ENCODE assay signal across 1 cellular context in the genomic region with DNA sequence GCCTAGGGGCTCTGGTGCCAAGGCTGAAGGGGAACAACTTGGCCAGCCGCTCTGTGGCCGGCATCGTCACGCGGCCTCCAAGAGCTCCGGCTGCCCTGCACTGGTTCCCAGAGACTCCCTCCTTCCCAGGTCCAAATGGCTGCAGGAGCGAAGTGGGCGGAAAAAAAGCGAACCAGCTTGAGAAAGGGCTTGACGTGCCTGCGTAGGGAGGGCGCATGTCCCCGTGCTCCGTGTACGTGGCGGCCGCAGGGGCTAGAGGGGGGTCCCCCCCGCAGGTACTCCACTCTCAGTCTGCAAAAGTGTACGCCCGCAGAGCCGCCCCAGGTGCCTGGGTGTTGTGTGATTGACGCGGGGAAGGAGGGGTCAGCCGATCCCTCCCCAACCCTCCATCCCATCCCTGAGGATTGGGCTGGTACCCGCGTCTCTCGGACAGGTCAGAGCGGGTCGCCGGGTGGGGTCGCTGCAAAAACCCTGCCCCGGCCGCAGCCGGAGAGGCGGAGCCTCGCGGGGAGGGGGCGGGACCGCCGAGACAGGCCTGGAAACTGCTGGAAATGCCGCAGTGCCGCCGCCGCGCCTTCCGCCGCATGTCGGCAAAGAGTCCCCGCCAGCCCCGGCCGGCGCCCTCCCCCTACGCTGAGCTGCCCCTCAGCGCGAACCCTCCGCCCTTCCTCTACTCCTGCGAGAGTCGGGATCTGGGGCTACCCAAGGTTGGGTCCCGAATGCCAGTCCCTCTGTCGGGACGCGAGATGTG.
TF ChIP-seq lines count a peak whose summit lies in the region.

No MANE protein-coding gene starts in this region.

TF ChIP-seq in K562, 482 proteins besides CTCF, POLR2A, EP300 and RAD21 (continued from another document and continues in another):
- TF ChIP-seq, protein P1, sequence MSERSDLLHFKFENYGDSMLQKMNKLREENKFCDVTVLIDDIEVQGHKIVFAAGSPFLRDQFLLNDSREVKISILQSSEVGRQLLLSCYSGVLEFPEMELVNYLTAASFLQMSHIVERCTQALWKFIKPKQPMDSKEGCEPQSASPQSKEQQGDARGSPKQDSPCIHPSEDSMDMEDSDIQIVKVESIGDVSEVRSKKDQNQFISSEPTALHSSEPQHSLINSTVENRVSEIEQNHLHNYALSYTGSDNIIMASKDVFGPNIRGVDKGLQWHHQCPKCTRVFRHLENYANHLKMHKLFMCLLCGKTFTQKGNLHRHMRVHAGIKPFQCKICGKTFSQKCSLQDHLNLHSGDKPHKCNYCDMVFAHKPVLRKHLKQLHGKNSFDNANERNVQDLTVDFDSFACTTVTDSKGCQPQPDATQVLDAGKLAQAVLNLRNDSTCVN (CRISPR knock-in tag; IDR thresholded peaks at IDR 0.05): no peak
- TF ChIP-seq SMAD4 (CRISPR knock-in tag; conservative IDR thresholded peaks at IDR 0.05) (peak; percentile 94), KLF16 (IDR thresholded peaks at IDR 0.05) (no peak), RUNX1 (IDR thresholded peaks at IDR 0.05; ENCODE audit: low read depth) (no peak), NCOA2 (IDR thresholded peaks at IDR 0.05; ENCODE audit: partially characterized antibody in 2 of 2) (no peak), HDGF (IDR thresholded peaks at IDR 0.05) (no peak), SOX6 (IDR thresholded peaks at IDR 0.05) (peak; percentile 27; the same call in 1 of the 2 replicates), TAF7 (tag; IDR thresholded peaks at IDR 0.05) (no peak), SIN3B (IDR thresholded peaks at IDR 0.05; ENCODE audit: low read depth) (no peak), ZNF324 (CRISPR knock-in tag; IDR thresholded peaks at IDR 0.05) (no peak), NFXL1 (CRISPR knock-in tag; IDR thresholded peaks at IDR 0.05) (no peak), RBM17 (IDR thresholded peaks at IDR 0.05; ENCODE audit: borderline replicate concordance, low read depth, low read length) (no peak), BRF1 (IDR thresholded peaks at IDR 0.05; ENCODE audit: borderline replicate concordance, extremely low read depth, insufficient read length) (no peak), ZEB2 (IDR thresholded peaks at IDR 0.05) (peak; percentile 12; the same call in 1 of the 2 replicates), ZNF778 (CRISPR knock-in tag; IDR thresholded peaks at IDR 0.05) (no peak), ZNF707 (CRISPR knock-in tag; conservative IDR thresholded peaks at IDR 0.05) (no peak), ZNF668 (CRISPR knock-in tag; IDR thresholded peaks at IDR 0.05) (no peak), CREBBP (IDR thresholded peaks at IDR 0.05; ENCODE audit: low read depth, low read length) (no peak), ZNF23 (CRISPR knock-in tag; IDR thresholded peaks at IDR 0.05) (no peak), TGIF2 (CRISPR knock-in tag; IDR thresholded peaks at IDR 0.05) (0 out of 2 replicates have a peak, but pooled peaks have one; percentile 34), FIP1L1 (IDR thresholded peaks at IDR 0.05; ENCODE audit: low read depth, low read length, poor library complexity, severe bottlenecking) (peak; percentile 80), MTF1 (CRISPR knock-in tag; IDR thresholded peaks at IDR 0.05; ENCODE audit: borderline replicate concordance) (no peak), MAZ (CRISPR knock-in tag; conservative IDR thresholded peaks at IDR 0.05 in 1 of 2, IDR thresholded peaks at IDR 0.05 in 1 of 2) (peak; percentile 69 to 85), ZNF436 (CRISPR knock-in tag; IDR thresholded peaks at IDR 0.05) (no peak), GABPB2 (CRISPR knock-in tag; conservative IDR thresholded peaks at IDR 0.05) (no peak), MCM5 (IDR thresholded peaks at IDR 0.05; ENCODE audit: low read depth) (no peak), TOE1 (IDR thresholded peaks at IDR 0.05; ENCODE audit: borderline replicate concordance) (no peak), TOE1 (CRISPR knock-in tag; IDR thresholded peaks at IDR 0.05; ENCODE audit: borderline replicate concordance, low read depth) (no peak), NFE2 (IDR thresholded peaks at IDR 0.05; ENCODE audit: low read depth) (0 out of 2 replicates have a peak, but pooled peaks have one; percentile 8), SMAD3 (CRISPR knock-in tag; conservative IDR thresholded peaks at IDR 0.05) (no peak), ILK (tag; IDR thresholded peaks at IDR 0.05; ENCODE audit: borderline replicate concordance, low read depth) (no peak), DMBX1 (CRISPR knock-in tag; IDR thresholded peaks at IDR 0.05; ENCODE audit: borderline replicate concordance) (no peak), ASH1L (IDR thresholded peaks at IDR 0.05; ENCODE audit: borderline replicate concordance, low read depth, partially characterized antibody) (no peak)
- TF ChIP-seq, protein P2, sequence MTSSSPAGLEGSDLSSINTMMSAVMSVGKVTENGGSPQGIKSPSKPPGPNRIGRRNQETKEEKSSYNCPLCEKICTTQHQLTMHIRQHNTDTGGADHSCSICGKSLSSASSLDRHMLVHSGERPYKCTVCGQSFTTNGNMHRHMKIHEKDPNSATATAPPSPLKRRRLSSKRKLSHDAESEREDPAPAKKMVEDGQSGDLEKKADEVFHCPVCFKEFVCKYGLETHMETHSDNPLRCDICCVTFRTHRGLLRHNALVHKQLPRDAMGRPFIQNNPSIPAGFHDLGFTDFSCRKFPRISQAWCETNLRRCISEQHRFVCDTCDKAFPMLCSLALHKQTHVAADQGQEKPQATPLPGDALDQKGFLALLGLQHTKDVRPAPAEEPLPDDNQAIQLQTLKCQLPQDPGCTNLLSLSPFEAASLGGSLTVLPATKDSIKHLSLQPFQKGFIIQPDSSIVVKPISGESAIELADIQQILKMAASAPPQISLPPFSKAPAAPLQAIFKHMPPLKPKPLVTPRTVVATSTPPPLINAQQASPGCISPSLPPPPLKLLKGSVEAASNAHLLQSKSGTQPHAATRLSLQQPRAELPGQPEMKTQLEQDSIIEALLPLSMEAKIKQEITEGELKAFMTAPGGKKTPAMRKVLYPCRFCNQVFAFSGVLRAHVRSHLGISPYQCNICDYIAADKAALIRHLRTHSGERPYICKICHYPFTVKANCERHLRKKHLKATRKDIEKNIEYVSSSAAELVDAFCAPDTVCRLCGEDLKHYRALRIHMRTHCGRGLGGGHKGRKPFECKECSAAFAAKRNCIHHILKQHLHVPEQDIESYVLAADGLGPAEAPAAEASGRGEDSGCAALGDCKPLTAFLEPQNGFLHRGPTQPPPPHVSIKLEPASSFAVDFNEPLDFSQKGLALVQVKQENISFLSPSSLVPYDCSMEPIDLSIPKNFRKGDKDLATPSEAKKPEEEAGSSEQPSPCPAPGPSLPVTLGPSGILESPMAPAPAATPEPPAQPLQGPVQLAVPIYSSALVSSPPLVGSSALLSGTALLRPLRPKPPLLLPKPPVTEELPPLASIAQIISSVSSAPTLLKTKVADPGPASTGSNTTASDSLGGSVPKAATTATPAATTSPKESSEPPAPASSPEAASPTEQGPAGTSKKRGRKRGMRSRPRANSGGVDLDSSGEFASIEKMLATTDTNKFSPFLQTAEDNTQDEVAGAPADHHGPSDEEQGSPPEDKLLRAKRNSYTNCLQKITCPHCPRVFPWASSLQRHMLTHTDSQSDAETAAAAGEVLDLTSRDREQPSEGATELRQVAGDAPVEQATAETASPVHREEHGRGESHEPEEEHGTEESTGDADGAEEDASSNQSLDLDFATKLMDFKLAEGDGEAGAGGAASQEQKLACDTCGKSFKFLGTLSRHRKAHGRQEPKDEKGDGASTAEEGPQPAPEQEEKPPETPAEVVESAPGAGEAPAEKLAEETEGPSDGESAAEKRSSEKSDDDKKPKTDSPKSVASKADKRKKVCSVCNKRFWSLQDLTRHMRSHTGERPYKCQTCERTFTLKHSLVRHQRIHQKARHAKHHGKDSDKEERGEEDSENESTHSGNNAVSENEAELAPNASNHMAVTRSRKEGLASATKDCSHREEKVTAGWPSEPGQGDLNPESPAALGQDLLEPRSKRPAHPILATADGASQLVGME (CRISPR knock-in tag; IDR thresholded peaks at IDR 0.05): no peak; the same call in 1 of the 2 replicates
- TF ChIP-seq, protein P3, sequence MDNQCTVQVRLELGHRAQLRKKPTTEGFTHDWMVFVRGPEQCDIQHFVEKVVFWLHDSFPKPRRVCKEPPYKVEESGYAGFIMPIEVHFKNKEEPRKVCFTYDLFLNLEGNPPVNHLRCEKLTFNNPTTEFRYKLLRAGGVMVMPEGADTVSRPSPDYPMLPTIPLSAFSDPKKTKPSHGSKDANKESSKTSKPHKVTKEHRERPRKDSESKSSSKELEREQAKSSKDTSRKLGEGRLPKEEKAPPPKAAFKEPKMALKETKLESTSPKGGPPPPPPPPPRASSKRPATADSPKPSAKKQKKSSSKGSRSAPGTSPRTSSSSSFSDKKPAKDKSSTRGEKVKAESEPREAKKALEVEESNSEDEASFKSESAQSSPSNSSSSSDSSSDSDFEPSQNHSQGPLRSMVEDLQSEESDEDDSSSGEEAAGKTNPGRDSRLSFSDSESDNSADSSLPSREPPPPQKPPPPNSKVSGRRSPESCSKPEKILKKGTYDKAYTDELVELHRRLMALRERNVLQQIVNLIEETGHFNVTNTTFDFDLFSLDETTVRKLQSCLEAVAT (IDR thresholded peaks at IDR 0.05): peak; percentile 18 to 74; a peak in 2 of 4 replicates
- TF ChIP-seq, protein P4, sequence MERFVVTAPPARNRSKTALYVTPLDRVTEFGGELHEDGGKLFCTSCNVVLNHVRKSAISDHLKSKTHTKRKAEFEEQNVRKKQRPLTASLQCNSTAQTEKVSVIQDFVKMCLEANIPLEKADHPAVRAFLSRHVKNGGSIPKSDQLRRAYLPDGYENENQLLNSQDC (CRISPR knock-in tag; IDR thresholded peaks at IDR 0.05): peak; percentile 61; the same call in 1 of the 2 replicates
- TF ChIP-seq, protein P5, sequence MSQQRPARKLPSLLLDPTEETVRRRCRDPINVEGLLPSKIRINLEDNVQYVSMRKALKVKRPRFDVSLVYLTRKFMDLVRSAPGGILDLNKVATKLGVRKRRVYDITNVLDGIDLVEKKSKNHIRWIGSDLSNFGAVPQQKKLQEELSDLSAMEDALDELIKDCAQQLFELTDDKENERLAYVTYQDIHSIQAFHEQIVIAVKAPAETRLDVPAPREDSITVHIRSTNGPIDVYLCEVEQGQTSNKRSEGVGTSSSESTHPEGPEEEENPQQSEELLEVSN (IDR thresholded peaks at IDR 0.05; ENCODE audit: borderline replicate concordance in 1 of 2, extremely low read depth in 1 of 2, insufficient read depth in 1 of 2, insufficient read length in 1 of 2, low read depth in 1 of 2, low read length in 1 of 2, poor library complexity in 1 of 2, severe bottlenecking in 1 of 2): peak in 1 of 2 experiments; percentile 13
- TF ChIP-seq, protein P6, sequence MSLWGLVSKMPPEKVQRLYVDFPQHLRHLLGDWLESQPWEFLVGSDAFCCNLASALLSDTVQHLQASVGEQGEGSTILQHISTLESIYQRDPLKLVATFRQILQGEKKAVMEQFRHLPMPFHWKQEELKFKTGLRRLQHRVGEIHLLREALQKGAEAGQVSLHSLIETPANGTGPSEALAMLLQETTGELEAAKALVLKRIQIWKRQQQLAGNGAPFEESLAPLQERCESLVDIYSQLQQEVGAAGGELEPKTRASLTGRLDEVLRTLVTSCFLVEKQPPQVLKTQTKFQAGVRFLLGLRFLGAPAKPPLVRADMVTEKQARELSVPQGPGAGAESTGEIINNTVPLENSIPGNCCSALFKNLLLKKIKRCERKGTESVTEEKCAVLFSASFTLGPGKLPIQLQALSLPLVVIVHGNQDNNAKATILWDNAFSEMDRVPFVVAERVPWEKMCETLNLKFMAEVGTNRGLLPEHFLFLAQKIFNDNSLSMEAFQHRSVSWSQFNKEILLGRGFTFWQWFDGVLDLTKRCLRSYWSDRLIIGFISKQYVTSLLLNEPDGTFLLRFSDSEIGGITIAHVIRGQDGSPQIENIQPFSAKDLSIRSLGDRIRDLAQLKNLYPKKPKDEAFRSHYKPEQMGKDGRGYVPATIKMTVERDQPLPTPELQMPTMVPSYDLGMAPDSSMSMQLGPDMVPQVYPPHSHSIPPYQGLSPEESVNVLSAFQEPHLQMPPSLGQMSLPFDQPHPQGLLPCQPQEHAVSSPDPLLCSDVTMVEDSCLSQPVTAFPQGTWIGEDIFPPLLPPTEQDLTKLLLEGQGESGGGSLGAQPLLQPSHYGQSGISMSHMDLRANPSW (CRISPR knock-in tag; IDR thresholded peaks at IDR 0.05): no peak
- TF ChIP-seq, protein P7, sequence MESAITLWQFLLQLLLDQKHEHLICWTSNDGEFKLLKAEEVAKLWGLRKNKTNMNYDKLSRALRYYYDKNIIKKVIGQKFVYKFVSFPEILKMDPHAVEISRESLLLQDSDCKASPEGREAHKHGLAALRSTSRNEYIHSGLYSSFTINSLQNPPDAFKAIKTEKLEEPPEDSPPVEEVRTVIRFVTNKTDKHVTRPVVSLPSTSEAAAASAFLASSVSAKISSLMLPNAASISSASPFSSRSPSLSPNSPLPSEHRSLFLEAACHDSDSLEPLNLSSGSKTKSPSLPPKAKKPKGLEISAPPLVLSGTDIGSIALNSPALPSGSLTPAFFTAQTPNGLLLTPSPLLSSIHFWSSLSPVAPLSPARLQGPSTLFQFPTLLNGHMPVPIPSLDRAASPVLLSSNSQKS (CRISPR knock-in tag; IDR thresholded peaks at IDR 0.05): no peak
- TF ChIP-seq, protein P8, sequence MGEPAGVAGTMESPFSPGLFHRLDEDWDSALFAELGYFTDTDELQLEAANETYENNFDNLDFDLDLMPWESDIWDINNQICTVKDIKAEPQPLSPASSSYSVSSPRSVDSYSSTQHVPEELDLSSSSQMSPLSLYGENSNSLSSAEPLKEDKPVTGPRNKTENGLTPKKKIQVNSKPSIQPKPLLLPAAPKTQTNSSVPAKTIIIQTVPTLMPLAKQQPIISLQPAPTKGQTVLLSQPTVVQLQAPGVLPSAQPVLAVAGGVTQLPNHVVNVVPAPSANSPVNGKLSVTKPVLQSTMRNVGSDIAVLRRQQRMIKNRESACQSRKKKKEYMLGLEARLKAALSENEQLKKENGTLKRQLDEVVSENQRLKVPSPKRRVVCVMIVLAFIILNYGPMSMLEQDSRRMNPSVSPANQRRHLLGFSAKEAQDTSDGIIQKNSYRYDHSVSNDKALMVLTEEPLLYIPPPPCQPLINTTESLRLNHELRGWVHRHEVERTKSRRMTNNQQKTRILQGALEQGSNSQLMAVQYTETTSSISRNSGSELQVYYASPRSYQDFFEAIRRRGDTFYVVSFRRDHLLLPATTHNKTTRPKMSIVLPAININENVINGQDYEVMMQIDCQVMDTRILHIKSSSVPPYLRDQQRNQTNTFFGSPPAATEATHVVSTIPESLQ (CRISPR knock-in tag; IDR thresholded peaks at IDR 0.05): no peak
- TF ChIP-seq, protein P9, sequence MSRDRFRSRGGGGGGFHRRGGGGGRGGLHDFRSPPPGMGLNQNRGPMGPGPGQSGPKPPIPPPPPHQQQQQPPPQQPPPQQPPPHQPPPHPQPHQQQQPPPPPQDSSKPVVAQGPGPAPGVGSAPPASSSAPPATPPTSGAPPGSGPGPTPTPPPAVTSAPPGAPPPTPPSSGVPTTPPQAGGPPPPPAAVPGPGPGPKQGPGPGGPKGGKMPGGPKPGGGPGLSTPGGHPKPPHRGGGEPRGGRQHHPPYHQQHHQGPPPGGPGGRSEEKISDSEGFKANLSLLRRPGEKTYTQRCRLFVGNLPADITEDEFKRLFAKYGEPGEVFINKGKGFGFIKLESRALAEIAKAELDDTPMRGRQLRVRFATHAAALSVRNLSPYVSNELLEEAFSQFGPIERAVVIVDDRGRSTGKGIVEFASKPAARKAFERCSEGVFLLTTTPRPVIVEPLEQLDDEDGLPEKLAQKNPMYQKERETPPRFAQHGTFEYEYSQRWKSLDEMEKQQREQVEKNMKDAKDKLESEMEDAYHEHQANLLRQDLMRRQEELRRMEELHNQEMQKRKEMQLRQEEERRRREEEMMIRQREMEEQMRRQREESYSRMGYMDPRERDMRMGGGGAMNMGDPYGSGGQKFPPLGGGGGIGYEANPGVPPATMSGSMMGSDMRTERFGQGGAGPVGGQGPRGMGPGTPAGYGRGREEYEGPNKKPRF (IDR thresholded peaks at IDR 0.05; ENCODE audit: low read depth, low read length): no peak
